ENCODE assay signal across 9 cellular contexts in genomic region chr10:63523015-63523414, GRCh38. TPM values are rescaled to one million over a fixed set of nuclear protein-coding genes. Genes with fewer than 3 reads are reported as not detected.
DNase-seq lines count a peak whose midpoint lies in the region; ATAC-seq, FAIRE-seq and TF ChIP-seq lines count a peak whose summit lies in the region.
"Had no signal": no experiment of that assay in that cellular context is flagged by ENCODE, and none has a peak within 500 bp of the region (broad histone marks: within the 10 kb centered on the region; RNA-seq: fewer than 3 reads in every experiment).

No MANE protein-coding gene starts in this region.

- H3K4me3 ChIP-seq in cardiac muscle cell, result peak overlapping the region; percentile 93
- peak overlapping the region in 6 of 12 donors; percentile 63 to 81 (median 75) for H3K4me3 ChIP-seq in heart left ventricle
- 0 out of 2 replicates have a peak overlapping the region, but pooled peaks have one; percentile 89 for H3K4me3 ChIP-seq in GM12878
- H3K4me3 ChIP-seq in mucosa of descending colon, result no peak overlapping the region
- H3K4me3 ChIP-seq in upper lobe of right lung, result peak overlapping the region; percentile 84

- peaks cover 63% of the 10 kb centered on the region for H3K79me2 ChIP-seq in GM12878 (ENCODE audit: control insufficient read depth, insufficient read depth, low read length)

- H3K36me3 ChIP-seq in cardiac muscle cell (no peaks in the 10 kb centered on the region), heart left ventricle (no peaks in the 10 kb centered on the region), GM12878 (ENCODE audit: control insufficient read depth in 2 of 2, insufficient read depth in 2 of 2, low read length in 1 of 2) (no peaks in the 10 kb centered on the region), mucosa of descending colon (ENCODE audit: low read depth) (no peaks in the 10 kb centered on the region), upper lobe of right lung (no peaks in the 10 kb centered on the region)

- no peak for TF ChIP-seq POLR2A in heart left ventricle (IDR thresholded peaks at IDR 0.05)
- no peak for TF ChIP-seq POLR2A in GM12878 (IDR thresholded peaks at IDR 0.05; ENCODE audit: low read depth, low read length)

- FAIRE-seq in GM12878 (lab: Jason Lieb, UNC), result no peak

- RAD21 ChIA-PET in GM12878 (lab: Charles Lee; ENCODE audit: unreplicated experiment), result interaction anchor here (0.7 to 4.4 kb wide), 9 partner anchors 11 to 356 kb away, joined by 3 to 25 read pairs (median 4); no protein-coding TSS in a partner anchor

- 72 to 80% (median 76%) methylated on average over 2 of the region's 2 CpGs for WGBS in heart left ventricle, 4 donors
- WGBS in GM12878 (ENCODE audit: insufficient coverage, insufficient replicate concordance, low lambda C conversion rate, missing lambda C conversion rate), result 71% methylated on average over 2 of the region's 2 CpGs

- BruUV-seq in GM12878 (replicated peaks; lab: Mats Ljungman, UMichigan), result TSS peak; percentile 63

- H3K27me3 ChIP-seq in cardiac muscle cell, result no peaks in the 10 kb centered on the region
- H3K27me3 ChIP-seq in heart left ventricle, result no peaks in the 10 kb centered on the region
- no peaks in the 10 kb centered on the region for H3K27me3 ChIP-seq in GM12878 (replicated peaks in 1 of 2; ENCODE audit: control insufficient read depth in 2 of 2, insufficient read depth in 2 of 2, low read length in 1 of 2)
- H3K27me3 ChIP-seq in upper lobe of right lung, result no peaks in the 10 kb centered on the region

- TF ChIP-seq CTCF in cardiac muscle cell (IDR thresholded peaks at IDR 0.05; ENCODE audit: low read depth, low read length), result no peak
- TF ChIP-seq CTCF in heart left ventricle (IDR thresholded peaks at IDR 0.05), result no peak
- TF ChIP-seq CTCF in GM12878 (IDR thresholded peaks at IDR 0.05 in 2 of 3, conservative IDR thresholded peaks at IDR 0.05 in 1 of 3; ENCODE audit: control insufficient read depth in 2 of 3, extremely low read depth in 1 of 3, insufficient read depth in 1 of 3, low read depth in 3 of 3, low read length in 3 of 3), result no peak
- TF ChIP-seq CTCF in mucosa of descending colon (IDR thresholded peaks at IDR 0.05), result no peak
- no peak for TF ChIP-seq CTCF in upper lobe of right lung (IDR thresholded peaks at IDR 0.05)

- peaks cover 27% of the 10 kb centered on the region for H3K4me1 ChIP-seq in cardiac muscle cell (ENCODE audit: low read depth)
- peaks cover 4 to 54% (median 37%) of the 10 kb centered on the region in 12 donors for H3K4me1 ChIP-seq in heart left ventricle
- peaks cover 12% of the 10 kb centered on the region; the same call in 1 of the 2 replicates for H3K4me1 ChIP-seq in GM12878 (ENCODE audit: control insufficient read depth, insufficient read depth, low read length)
- H3K4me1 ChIP-seq in mucosa of descending colon (ENCODE audit: low read depth), result peaks cover 15% of the 10 kb centered on the region
- H3K4me1 ChIP-seq in upper lobe of right lung, result peaks cover 26% of the 10 kb centered on the region

- in situ Hi-C loops in GM12878 (cut with MboI), result no loop called here

- H2AFZ ChIP-seq in GM12878 (ENCODE audit: control insufficient read depth, low read depth, low read length), result no peak overlapping the region; the same call in 1 of the 2 replicates

- H3K9ac ChIP-seq in GM12878 (ENCODE audit: control insufficient read depth, insufficient read depth, low read length), result no peak overlapping the region; the same call in 1 of the 2 replicates

- no peaks in the 10 kb centered on the region for H4K20me1 ChIP-seq in GM12878 (ENCODE audit: control insufficient read depth, insufficient read depth)

- TF ChIP-seq EP300 in GM12878 (IDR thresholded peaks at IDR 0.05; ENCODE audit: borderline replicate concordance in 1 of 2, control insufficient read depth in 1 of 2, low read depth in 2 of 2, low read length in 2 of 2), result no peak

- SMC1A ChIA-PET in GM12878 (lab: Charles Lee; ENCODE audit: uncharacterized antibody, unreplicated experiment), result interaction anchor here (0.6 to 2.5 kb wide), 11 partner anchors 10 to 680 kb away, joined by 3 to 9 read pairs (median 5); no protein-coding TSS in a partner anchor

- ATAC-seq in heart left ventricle, result no peak
- no peak for ATAC-seq in GM12878
- ATAC-seq in mucosa of descending colon, result peak; percentile 24
- ATAC-seq in upper lobe of right lung, result no peak
- no peak for ATAC-seq in GM21737 (IDR thresholded peaks at IDR 0.05; ENCODE audit: unreplicated experiment)

- TF ChIP-seq RAD21 in GM12878 (IDR thresholded peaks at IDR 0.05; ENCODE audit: insufficient read depth, low read depth, low read length), result no peak

- peak overlapping the region; percentile 68 for H3K4me2 ChIP-seq in GM12878 (ENCODE audit: control insufficient read depth, insufficient read depth)

- DNase-seq in cardiac muscle cell (ENCODE audit: low read depth in 1 of 2, low spot score in 1 of 2), result no peak
- DNase-seq in heart left ventricle, result no peak
- DNase-seq in GM12878 (ENCODE audit: low read depth, low spot score), result no peak
- no peak for DNase-seq in mucosa of descending colon
- no peak for DNase-seq in upper lobe of right lung
- DNase-seq in dedifferentiated amniotic fluid mesenchymal stem cell (ENCODE audit: extremely low spot score), result no peak
- no peak for DNase-seq in NCI-H2029 (lab: John Stamatoyannopoulos, UW)
- DNase-seq: effector CD8-positive, alpha-beta T cell had no signal

- H3K27ac ChIP-seq in cardiac muscle cell (peak overlapping the region; percentile 100), heart left ventricle (peak overlapping the region in 5 of 12 donors; percentile 97 to 99 (median 98)), GM12878 (ENCODE audit: control insufficient read depth, insufficient read depth) (no peak overlapping the region), upper lobe of right lung (peak overlapping the region; percentile 98)

- POLR2A ChIA-PET in GM12878 (lab: Charles Lee), result interaction anchor here (0.5 to 2.0 kb wide), 7 partner anchors 24 to 287 kb away, joined by 3 to 10 read pairs (median 5); no protein-coding TSS in a partner anchor

- H3K9me3 ChIP-seq in cardiac muscle cell (ENCODE audit: low read depth) (no peaks in the 10 kb centered on the region), heart left ventricle (peaks cover 0 to 12% (median 0%) of the 10 kb centered on the region in 12 donors), GM12878 (replicated peaks; ENCODE audit: control insufficient read depth, insufficient read depth, low read length) (no peaks in the 10 kb centered on the region), mucosa of descending colon (no peaks in the 10 kb centered on the region), upper lobe of right lung (no peaks in the 10 kb centered on the region)

- intact Hi-C loops in heart left ventricle (cut with DNase I), result loop anchor here in 9 of 10 donors (5.0 to 10.0 kb wide), 12 partner anchors 49 to 316 kb away; partner anchors contain the start of gene JMJD1C (in 7 of the 9)
- intact Hi-C loops in GM12878 (cut with micrococcal nuclease; ENCODE audit: unreplicated experiment), result loop anchor here (5.0 kb wide), 1 partner anchor 256 kb away; no protein-coding TSS in a partner anchor
- intact Hi-C loops in mucosa of descending colon (cut with DNase I, micrococcal nuclease), result loop anchor here in 1 of 2 donors (5.0 kb wide), 1 partner anchor 189 kb away; no protein-coding TSS in a partner anchor
- intact Hi-C loops in upper lobe of right lung (cut with DNase I), result no loop called here

- CTCF ChIA-PET in GM12878 (lab: Yijun Ruan, JAX), result interaction anchor here (0.6 to 2.1 kb wide), 9 partner anchors 8 to 357 kb away, joined by 3 to 7 read pairs (median 5); no protein-coding TSS in a partner anchor

RNA-seq across cellular contexts. Expression of gene REEP3, which starts 1.8 kb away (rescaled TPM):
- 39.4 and 49.2 TPM in 2 replicates for total RNA-seq in cardiac muscle cell
- 44.2 and 54.0 TPM in 2 replicates for polyA plus RNA-seq in cardiac muscle cell
- 10 to 100 TPM; 12.5 to 48.2 (median 24.9) TPM for total RNA-seq in heart left ventricle
- polyA plus RNA-seq in heart left ventricle, result 10 to 100 TPM in 1 of 2 donors, 1 to 10 TPM in 1; 9.1 to 21.9 TPM
- total RNA-seq in GM12878 (2013; cell fraction: nucleolus; rRNA removed), result 13.3 and 15.0 TPM in 2 replicates
- 14.6 and 17.9 TPM in 2 replicates for total RNA-seq in GM12878 (2014; rRNA removed)
- total RNA-seq in GM12878 (2014; rRNA removed; fragmentation: Illumina TruSeq; extraction: Trizol), result 17.2 and 18.6 TPM in 2 replicates
- 21.6 and 23.3 TPM in 2 replicates for total RNA-seq in GM12878 (2021)
- 2.4 TPM for polyA plus RNA-seq in GM12878 (2011; ENCODE audit: low read depth)
- 11.7 and 20.7 TPM in 2 replicates for polyA plus RNA-seq in GM12878 (2011; rRNA removed)
- polyA plus RNA-seq in GM12878 (2011; cell fraction: cytosol; rRNA removed), result 5.2 and 6.4 TPM in 2 replicates
- 3.5 and 3.6 TPM in 2 replicates for polyA plus RNA-seq in GM12878 (2011; cell fraction: nucleus; rRNA removed)
- polyA plus RNA-seq in GM12878 (2012), result 4.6 and 7.0 TPM in 2 replicates
- 18.8 and 21.6 TPM in 2 replicates for polyA plus RNA-seq in GM12878 (2014; fragmentation: Illumina TruSeq; extraction: Trizol)
- 10 to 100 TPM in 1 of 2 experiments, 1 to 10 TPM in 1; 4.9 to 10.1 TPM for polyA plus RNA-seq in GM12878 (2014; fragmentation: Nextera tagmentation; extraction: Ambion mirVana)
- 8.5 and 10.5 TPM in 2 replicates for polyA plus RNA-seq in GM12878 (2014; rRNA removed)
- polyA plus RNA-seq in GM12878 (2016; fragmentation: Nextera tagmentation; extraction: Ambion mirVana), result 10 to 100 TPM; 17.9 to 25.9 TPM
- 4.8 and 5.9 TPM in 2 replicates for polyA minus RNA-seq in GM12878 (2011; rRNA and poly(A)+ RNA removed)
- polyA minus RNA-seq in GM12878 (2011; cell fraction: cytosol; rRNA and poly(A)+ RNA removed), result 4.0 and 4.8 TPM in 2 replicates
- 1.3 and 2.8 TPM in 2 replicates for polyA minus RNA-seq in GM12878 (2011; cell fraction: nucleus; rRNA and poly(A)+ RNA removed)
- 10 to 100 TPM; 42.1 to 61.2 (median 43.4) TPM for total RNA-seq in mucosa of descending colon
- 57.1 TPM for total RNA-seq in upper lobe of right lung

RNA-seq across cellular contexts. Expression of gene JMJD1C, which starts 57.2 kb away (rescaled TPM):
- 72.3 and 144 TPM in 2 replicates for total RNA-seq in cardiac muscle cell
- 59.1 and 82.4 TPM in 2 replicates for polyA plus RNA-seq in cardiac muscle cell
- 10 to 100 TPM; 27.0 to 54.6 (median 42.7) TPM for total RNA-seq in heart left ventricle
- 10 to 100 TPM; 20.3 to 34.1 TPM for polyA plus RNA-seq in heart left ventricle
- total RNA-seq in GM12878 (2013; cell fraction: nucleolus; rRNA removed), result 574 and 586 TPM in 2 replicates
- total RNA-seq in GM12878 (2014; rRNA removed), result 56.9 and 61.2 TPM in 2 replicates
- total RNA-seq in GM12878 (2014; rRNA removed; fragmentation: Illumina TruSeq; extraction: Trizol), result 83.3 and 91.2 TPM in 2 replicates
- total RNA-seq in GM12878 (2021), result 54.2 and 60.2 TPM in 2 replicates
- polyA plus RNA-seq in GM12878 (2011; ENCODE audit: low read depth), result 36.5 TPM
- 59.4 and 83.9 TPM in 2 replicates for polyA plus RNA-seq in GM12878 (2011; rRNA removed)
- polyA plus RNA-seq in GM12878 (2011; cell fraction: cytosol; rRNA removed), result 23.9 and 32.5 TPM in 2 replicates
- polyA plus RNA-seq in GM12878 (2011; cell fraction: nucleus; rRNA removed), result 78.7 and 79.2 TPM in 2 replicates
- polyA plus RNA-seq in GM12878 (2012), result 44.7 and 49.2 TPM in 2 replicates
- 63.2 and 80.5 TPM in 2 replicates for polyA plus RNA-seq in GM12878 (2014; fragmentation: Illumina TruSeq; extraction: Trizol)
- 10 to 100 TPM; 31.2 to 42.6 TPM for polyA plus RNA-seq in GM12878 (2014; fragmentation: Nextera tagmentation; extraction: Ambion mirVana)
- 40.3 and 41.0 TPM in 2 replicates for polyA plus RNA-seq in GM12878 (2014; rRNA removed)
- 10 to 100 TPM; 44.5 to 44.7 TPM for polyA plus RNA-seq in GM12878 (2016; fragmentation: Nextera tagmentation; extraction: Ambion mirVana)
- 162 and 205 TPM in 2 replicates for polyA minus RNA-seq in GM12878 (2011; rRNA and poly(A)+ RNA removed)
- 27.7 and 34.4 TPM in 2 replicates for polyA minus RNA-seq in GM12878 (2011; cell fraction: cytosol; rRNA and poly(A)+ RNA removed)
- 127 and 142 TPM in 2 replicates for polyA minus RNA-seq in GM12878 (2011; cell fraction: nucleus; rRNA and poly(A)+ RNA removed)
- total RNA-seq in mucosa of descending colon, result 10 to 100 TPM; 54.1 to 83.8 (median 82.1) TPM
- total RNA-seq in upper lobe of right lung, result 84.2 TPM
